ENCODE assay signal across 34 cellular contexts in genomic region chr12:62232143-62232729, GRCh38.
"Had no signal": no experiment of that assay in that cellular context is flagged by ENCODE, and none has a peak within 500 bp of the region (broad histone marks: within the 10 kb centered on the region; RNA-seq: fewer than 3 reads in every experiment).

No MANE protein-coding gene starts in this region.

- H3K36me3 ChIP-seq: adrenal gland, brain microvascular endothelial cell, breast epithelium had no signal

- H3K4me1 ChIP-seq: adrenal gland, body of pancreas, breast epithelium had no signal

- H3K27ac ChIP-seq: adrenal gland, body of pancreas, brain microvascular endothelial cell, breast epithelium, VCaP had no signal

- H3K4me3 ChIP-seq: adrenal gland, body of pancreas, breast epithelium had no signal

- ATAC-seq: activated CD8-positive, alpha-beta T cell treated with anti-CD3 and anti-CD28 coated beads for 36 hours; activated naive CD4-positive, alpha-beta T cell treated with anti-CD3 and anti-CD28 coated beads, Interleukin-2, amount 50 U/mL, for 72 hours; activated T-cell treated with anti-CD3 and anti-CD28 coated beads, Interleukin-2, amount 50 U/mL, for 4 hours; activated T-cell treated with anti-CD3 and anti-CD28 coated beads, Interleukin-2, amount 50 U/mL, for 72 hours; activated T-helper 17 cell treated with anti-CD3 and anti-CD28 coated beads, Interleukin-2, amount 50 U/mL, for 72 hours; body of pancreas had no signal

- DNase-seq: activated B cell treated with CpG ODN at 0.5 μM for 24 hours; activated CD4-positive, alpha-beta memory T cell treated with anti-CD3 and anti-CD28 coated beads for 36 hours; activated CD4-positive, alpha-beta T cell treated with anti-CD3 and anti-CD28 coated beads for 4 hours; activated CD4-positive, alpha-beta T cell treated with anti-CD3 and anti-CD28 coated beads, Interleukin-2, amount 10 ng/mL, durations not matched to agents 24 days and 14 days; activated CD4-positive, alpha-beta T cell treated with anti-CD3 and anti-CD28 coated beads, Interleukin-2, amount 50 U/mL, for 1 hour; activated CD4-positive, alpha-beta T cell treated with anti-CD3 and anti-CD28 coated beads, Interleukin-2, amount 50 U/mL, for 4 hours; activated CD4-positive, CD25-positive, alpha-beta regulatory T cell treated with anti-CD3 and anti-CD28 coated beads, Interleukin-2, amount 50 U/mL, for 72 hours; activated CD8-positive, alpha-beta memory T cell treated with anti-CD3 and anti-CD28 coated beads, Interleukin-2, amount 50 U/mL, for 4 hours; activated CD8-positive, alpha-beta T cell treated with anti-CD3 and anti-CD28 coated beads for 36 hours; activated effector memory CD4-positive, alpha-beta T cell treated with anti-CD3 and anti-CD28 coated beads, Interleukin-2, amount 50 U/mL, for 16 hours; activated gamma-delta T cell treated with Interleukin-2 at 50 U/mL for 16 hours; activated naive CD4-positive, alpha-beta T cell; activated naive CD4-positive, alpha-beta T cell treated with anti-CD3 and anti-CD28 coated beads for 36 hours; activated naive CD4-positive, alpha-beta T cell treated with anti-CD3 and anti-CD28 coated beads, Interleukin-2, amount 50 U/mL, for 16 hours; activated naive CD8-positive, alpha-beta T cell treated with anti-CD3 and anti-CD28 coated beads for 36 hours; activated T-cell treated with anti-CD3 and anti-CD28 coated beads for 4 hours; activated T-cell treated with anti-CD3 and anti-CD28 coated beads, Interleukin-2, amount 50 U/mL, for 1 hour; activated T-cell treated with anti-CD3 and anti-CD28 coated beads, Interleukin-2, amount 50 U/mL, for 4 hours; activated T-cell treated with anti-CD3 and anti-CD28 coated beads, Interleukin-2, amount 50 U/mL, for 72 hours; adrenal gland; amniotic stem cell; aorta; body of pancreas; brain microvascular endothelial cell; cerebellar nuclear complex; T-helper 1 cell; T-helper 2 cell; T-helper 9 cell had no signal

- H3K27me3 ChIP-seq: adrenal gland, body of pancreas, brain microvascular endothelial cell, breast epithelium had no signal

- H3K9me3 ChIP-seq: adrenal gland, body of pancreas had no signal

- FAIRE-seq: astrocyte, TTC549 had no signal
